ENCODE assay signal across 24 cellular contexts in the genomic region with DNA sequence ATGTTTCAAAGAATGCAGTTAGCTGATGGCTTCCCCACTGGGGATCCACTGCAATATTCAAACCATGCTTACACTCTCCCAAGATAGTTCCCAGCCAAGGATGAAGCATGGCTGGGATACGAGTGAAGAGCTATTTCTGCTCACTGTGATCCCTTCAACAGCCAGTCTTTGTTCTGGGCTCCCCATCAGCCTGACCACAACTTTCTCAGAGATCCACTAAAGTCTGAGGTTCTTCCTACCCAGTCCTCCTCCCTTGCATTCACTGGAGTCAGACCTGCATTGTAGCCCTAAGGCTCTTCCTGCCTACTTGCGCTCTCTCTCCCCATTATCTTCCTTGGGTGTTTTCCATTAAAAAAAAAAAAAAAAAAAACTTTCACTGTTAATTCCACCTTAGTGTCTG.
DNase-seq lines count a peak whose midpoint lies in the region; ATAC-seq and TF ChIP-seq lines count a peak whose summit lies in the region.
"Had no signal": no experiment of that assay in that cellular context is flagged by ENCODE, and none has a peak within 500 bp of the region (broad histone marks: within the 10 kb centered on the region; RNA-seq: fewer than 3 reads in every experiment).

No MANE protein-coding gene starts in this region.

- H3K27me3 Mint-ChIP-seq in Calu3 (ENCODE audit: unreplicated experiment): no peaks in the 10 kb centered on the region

- H3K4me2 ChIP-seq in trophoblast cell (ENCODE audit: low read length): no peak overlapping the region
- H3K4me2 ChIP-seq: BLaER1 treated with 17β-estradiol and CSF1 and Interleukin-3, amounts not matched to agents 10 nM and 100 nM had no signal

- no peaks in the 10 kb centered on the region for H3K9me3 ChIP-seq in trophoblast cell (ENCODE audit: insufficient read depth, low read depth, low read length)
- H3K9me3 ChIP-seq: BLaER1 treated with 17β-estradiol and CSF1 and Interleukin-3, amounts not matched to agents 10 nM and 100 nM; MG63 had no signal

- no peak overlapping the region for H3K14ac ChIP-seq in trophoblast cell (ENCODE audit: low read length)

- H3K36me3 Mint-ChIP-seq in Calu3 (ENCODE audit: insufficient read depth, unreplicated experiment): no peaks in the 10 kb centered on the region

- no TSS peak for BruUV-seq in Calu3 (replicated peaks; lab: Mats Ljungman, UMichigan)

- H3K18ac ChIP-seq in trophoblast cell (ENCODE audit: low read length): no peak overlapping the region

- H3K4me1 Mint-ChIP-seq in Calu3 (ENCODE audit: low read depth, unreplicated experiment): peaks cover 24% of the 10 kb centered on the region

- H4K91ac ChIP-seq in trophoblast cell (ENCODE audit: low read depth, low read length): no peak overlapping the region

- no CpG with 5 or more reads among the region's 2 CpGs for WGBS in trophoblast cell (ENCODE audit: extremely low coverage, insufficient coverage, insufficient read length)

- H3K79me1 ChIP-seq in trophoblast cell (ENCODE audit: low read length): no peaks in the 10 kb centered on the region

- H2BK120ac ChIP-seq in trophoblast cell (ENCODE audit: insufficient read depth, low read length, poor library complexity): no peak overlapping the region

- intact Hi-C loops in Calu3 (cut with micrococcal nuclease; ENCODE audit: unreplicated experiment): no loop called here

- no peak overlapping the region for H3K27ac Mint-ChIP-seq in Calu3 (ENCODE audit: unreplicated experiment)
- H3K27ac Mint-ChIP-seq: CD4-positive, alpha-beta T cell had no signal

- H2AK5ac ChIP-seq in trophoblast cell (ENCODE audit: low read length): no peak overlapping the region

- H3K4me1 ChIP-seq in trophoblast cell (ENCODE audit: control insufficient read depth in 1 of 2, insufficient read depth in 2 of 2, low read length in 2 of 2): peaks cover 0 to 2% of the 10 kb centered on the region in 2 experiments
- H3K4me1 ChIP-seq: BLaER1 treated with 17β-estradiol and CSF1 and Interleukin-3, amounts not matched to agents 10 nM and 100 nM had no signal

- H3K4ac ChIP-seq in trophoblast cell (ENCODE audit: low read depth, low read length): no peak overlapping the region

- H3K4me3 Mint-ChIP-seq in Calu3 (ENCODE audit: low read depth, unreplicated experiment): no peak overlapping the region
- H3K4me3 Mint-ChIP-seq: CD4-positive, alpha-beta T cell had no signal

- DNase-seq in HT1080 (ENCODE audit: low read depth) (peak; percentile 11), RPMI7951 (ENCODE audit: low read depth) (peak; percentile 59), islet precursor cell (peak; percentile 90), trophoblast cell (no peak), Calu3 (no peak)
- DNase-seq: AML-193; CD4-positive, alpha-beta T cell; COR-L47; DMS79; EL; GDM1; Kasumi-1; MG63; NCI-H1105 treated with DMSO at 0.1 percent for 48 hours; NCI-H2029; NCI-H526 treated with DMSO at 0.1 percent for 48 hours; OCI-M1 had no signal

- H3K27ac ChIP-seq in trophoblast cell (ENCODE audit: low read depth, low read length): no peak overlapping the region
- H3K27ac ChIP-seq: BLaER1 treated with 17β-estradiol and CSF1 and Interleukin-3, amounts not matched to agents 10 nM and 100 nM had no signal

- H4K8ac ChIP-seq in trophoblast cell (ENCODE audit: low read depth, low read length): peak overlapping the region; percentile 38

- CTCF ChIA-PET in Calu3 (lab: Charles Lee): no interaction called here

- no peak for ATAC-seq in HG03095 (IDR thresholded peaks at IDR 0.05; ENCODE audit: unreplicated experiment)
- no peak for ATAC-seq in GM18858 (IDR thresholded peaks at IDR 0.05; ENCODE audit: unreplicated experiment)
- ATAC-seq: GM12878, HCT116, K562, SK-N-SH treated with all-trans-retinoic acid at 6 μM for 48 hours had no signal

- no peak overlapping the region for H4K12ac ChIP-seq in trophoblast cell (ENCODE audit: low read depth, low read length)

- H3K36me3 ChIP-seq in trophoblast cell (ENCODE audit: control insufficient read depth in 1 of 2, insufficient read depth in 2 of 2, low read length in 2 of 2): no peaks in the 10 kb centered on the region
- H3K36me3 ChIP-seq: BLaER1 treated with 17β-estradiol and CSF1 and Interleukin-3, amounts not matched to agents 10 nM and 100 nM; MG63 had no signal

- H3K27me3 ChIP-seq in trophoblast cell (ENCODE audit: insufficient read depth, low read length): no peaks in the 10 kb centered on the region
- H3K27me3 ChIP-seq: BLaER1 treated with 17β-estradiol and CSF1 and Interleukin-3, amounts not matched to agents 10 nM and 100 nM; MG63 had no signal

- H3K9ac ChIP-seq in trophoblast cell (ENCODE audit: low read length): no peak overlapping the region
- H3K9ac ChIP-seq: BLaER1 treated with 17β-estradiol and CSF1 and Interleukin-3, amounts not matched to agents 10 nM and 100 nM had no signal

- H3K9me3 Mint-ChIP-seq in Calu3 (ENCODE audit: low read depth, unreplicated experiment): no peaks in the 10 kb centered on the region
- H3K9me3 Mint-ChIP-seq: CD4-positive, alpha-beta T cell had no signal

- H3K79me2 ChIP-seq in trophoblast cell (ENCODE audit: control insufficient read depth, insufficient read depth, low read length, poor library complexity): no peaks in the 10 kb centered on the region

- TF ChIP-seq CTCF in Calu3 (IDR thresholded peaks at IDR 0.05; ENCODE audit: unreplicated experiment): no peak

- no peak overlapping the region for H2AFZ ChIP-seq in trophoblast cell (ENCODE audit: insufficient read depth, low read length, poor library complexity)

- no peak overlapping the region for H2BK5ac ChIP-seq in trophoblast cell (ENCODE audit: low read depth, low read length, poor library complexity)

- H3K4me3 ChIP-seq in trophoblast cell (ENCODE audit: low read depth, low read length): no peak overlapping the region
- H3K4me3 ChIP-seq: BLaER1 treated with 17β-estradiol and CSF1 and Interleukin-3, amounts not matched to agents 10 nM and 100 nM; GM12878; K562; MG63 had no signal

- no peak overlapping the region for H3K23ac ChIP-seq in trophoblast cell (ENCODE audit: low read length)

- H2BK12ac ChIP-seq in trophoblast cell (ENCODE audit: low read length): no peak overlapping the region

Comparison
In these comparisons a context has a peak if more than half of its experiments do, and no peak if none do; other contexts are left out.
1. DNase-seq: peak in HT1080 (single experiment), RPMI7951 (single experiment) and islet precursor cell (single experiment); none in trophoblast cell (0 of 2) and Calu3 (single experiment).